Comparison of ENCODE assay signal across 1 cellular context in genomic region chr10:97445722-97446639, GRCh38.
TF ChIP-seq lines count a peak whose summit lies in the region.

Gene EXOSC1, minus strand, starts transcription at chr10:97446006. Its CDS starts 21 bp downstream, at chr10:97445985.
Gene ZDHHC16, plus strand, starts transcription at chr10:97446175. Its CDS starts 5,501 bp downstream, at chr10:97451676.

TF ChIP-seq in HepG2, 621 proteins besides CTCF, POLR2A, EP300 and RAD21 (continued from another document and continues in another):
- peak; percentile 72; the same call in 1 of the 2 replicates for TF ChIP-seq ZNF574 (CRISPR knock-in tag; IDR thresholded peaks at IDR 0.05)
- TF ChIP-seq ZSCAN12 (CRISPR knock-in tag; IDR thresholded peaks at IDR 0.05) = no peak
- 0 out of 2 replicates have a peak, but pooled peaks have one; percentile 46 for TF ChIP-seq SNAPC2 (CRISPR knock-in tag; IDR thresholded peaks at IDR 0.05)
- no peak for TF ChIP-seq ZBTB20 (CRISPR knock-in tag; IDR thresholded peaks at IDR 0.05; ENCODE audit: borderline replicate concordance, low read depth)
- TF ChIP-seq ZNF260 (CRISPR knock-in tag; IDR thresholded peaks at IDR 0.05; ENCODE audit: borderline replicate concordance, low read depth) = no peak
- peak; percentile 95 for TF ChIP-seq THAP9 (CRISPR knock-in tag; IDR thresholded peaks at IDR 0.05; ENCODE audit: borderline replicate concordance)
- no peak for TF ChIP-seq DBP (CRISPR knock-in tag; IDR thresholded peaks at IDR 0.05; ENCODE audit: not compliant biosample characterization)
- 0 out of 2 replicates have a peak, but pooled peaks have one; percentile 37 for TF ChIP-seq MXD3 (CRISPR knock-in tag; IDR thresholded peaks at IDR 0.05)
- TF ChIP-seq TRAFD1 (CRISPR knock-in tag; IDR thresholded peaks at IDR 0.05; ENCODE audit: borderline replicate concordance) = no peak
- no peak for TF ChIP-seq ZNF660 (CRISPR knock-in tag; IDR thresholded peaks at IDR 0.05; ENCODE audit: borderline replicate concordance, low read depth)
- no peak for TF ChIP-seq CERS6 (CRISPR knock-in tag; IDR thresholded peaks at IDR 0.05)
- no peak for TF ChIP-seq SSRP1 (CRISPR knock-in tag; IDR thresholded peaks at IDR 0.05)
- TF ChIP-seq ARNTL (CRISPR knock-in tag; IDR thresholded peaks at IDR 0.05) = peak; percentile 45; the same call in 1 of the 2 replicates
- TF ChIP-seq ZNF576 (CRISPR knock-in tag; IDR thresholded peaks at IDR 0.05) = no peak
- no peak for TF ChIP-seq EHMT2 (IDR thresholded peaks at IDR 0.05; ENCODE audit: borderline replicate concordance, low read depth, low read length)
- 0 out of 2 replicates have a peak, but pooled peaks have one; percentile 35 for TF ChIP-seq PPARG (CRISPR knock-in tag; conservative IDR thresholded peaks at IDR 0.05)
- TF ChIP-seq ZNF280B (CRISPR knock-in tag; IDR thresholded peaks at IDR 0.05; ENCODE audit: borderline replicate concordance) = no peak
- TF ChIP-seq CREBL2 (CRISPR knock-in tag; IDR thresholded peaks at IDR 0.05; ENCODE audit: borderline replicate concordance) = no peak
- no peak for TF ChIP-seq ZNF775 (CRISPR knock-in tag; IDR thresholded peaks at IDR 0.05; ENCODE audit: borderline replicate concordance)
- peak; percentile 87 for TF ChIP-seq ARID4A (CRISPR knock-in tag; IDR thresholded peaks at IDR 0.05; ENCODE audit: borderline replicate concordance)
- 0 out of 2 replicates have a peak, but pooled peaks have one; percentile 86 for TF ChIP-seq TBP (CRISPR knock-in tag; IDR thresholded peaks at IDR 0.05)
- no peak for TF ChIP-seq ZFAT (CRISPR knock-in tag; conservative IDR thresholded peaks at IDR 0.05)
- TF ChIP-seq PLSCR1 (CRISPR knock-in tag; IDR thresholded peaks at IDR 0.05; ENCODE audit: borderline replicate concordance) = no peak
- no peak for TF ChIP-seq BCLAF1 (IDR thresholded peaks at IDR 0.05)
- no peak for TF ChIP-seq GLMP (CRISPR knock-in tag; IDR thresholded peaks at IDR 0.05; ENCODE audit: borderline replicate concordance)
- TF ChIP-seq MAFF (IDR thresholded peaks at IDR 0.05; ENCODE audit: low read depth, low read length) = no peak
- no peak for TF ChIP-seq SMYD3 (CRISPR knock-in tag; IDR thresholded peaks at IDR 0.05)
- no peak for TF ChIP-seq ZNF496 (CRISPR knock-in tag; IDR thresholded peaks at IDR 0.05; ENCODE audit: insufficient replicate concordance)
- TF ChIP-seq ZNF562 (CRISPR knock-in tag; IDR thresholded peaks at IDR 0.05; ENCODE audit: borderline replicate concordance) = no peak
- 0 out of 2 replicates have a peak, but pooled peaks have one; percentile 26 for TF ChIP-seq ZNF691 (CRISPR knock-in tag; IDR thresholded peaks at IDR 0.05; ENCODE audit: borderline replicate concordance, low read depth)
- no peak for TF ChIP-seq IKZF1 (IDR thresholded peaks at IDR 0.05)
